Comparison of ENCODE assay signal across 21 cellular contexts in the genomic region with DNA sequence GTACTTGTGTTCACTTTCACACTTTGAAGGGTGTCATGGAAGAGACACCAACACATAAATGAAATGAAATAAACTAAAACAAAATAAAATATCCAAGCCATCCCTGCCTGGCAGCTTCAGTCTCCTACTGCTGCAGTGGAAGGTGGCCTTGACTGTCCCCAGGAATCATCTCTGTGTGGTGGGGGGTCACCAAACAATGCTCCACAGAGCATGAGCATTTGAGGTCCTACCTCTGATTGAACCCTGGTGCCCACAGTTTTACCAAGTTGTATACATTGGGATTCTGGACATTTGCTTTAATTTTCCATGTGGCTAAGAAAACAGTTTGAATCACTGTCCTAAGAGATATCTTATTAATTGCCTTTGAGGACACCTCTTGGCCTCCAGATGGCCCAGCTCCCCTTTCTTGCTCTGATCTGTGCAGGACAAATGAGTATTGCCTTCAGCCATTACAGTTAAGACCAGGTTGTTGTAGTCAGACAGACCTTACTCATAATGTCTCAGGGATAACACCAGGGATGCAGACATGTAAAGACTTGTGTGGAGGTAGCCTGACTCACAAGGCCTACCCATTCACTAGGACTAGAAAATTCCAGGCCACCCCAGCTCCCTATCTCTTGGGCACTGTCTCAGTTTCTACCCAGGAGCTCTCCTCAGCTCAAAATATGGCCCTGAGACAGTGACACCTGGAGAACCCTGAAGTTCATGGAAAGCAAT.
"Had no signal": no experiment of that assay in that cellular context is flagged by ENCODE, and none has a peak within 500 bp of the region (broad histone marks: within the 10 kb centered on the region; RNA-seq: fewer than 3 reads in every experiment).

No MANE protein-coding gene starts in this region.

- H3K27ac ChIP-seq: adrenal gland, ascending aorta, coronary artery, gastrocnemius medialis, testis, uterus had no signal

- H3K4me1 ChIP-seq: adrenal gland, ascending aorta, gastrocnemius medialis, testis, uterus had no signal

- H3K4me3 ChIP-seq: adrenal gland, ascending aorta, coronary artery, gastrocnemius medialis, mucosa of descending colon, testis, uterus had no signal

- H3K27me3 ChIP-seq: adrenal gland, ascending aorta, gastrocnemius medialis, testis, uterus had no signal

- DNase-seq: activated CD4-positive, alpha-beta T cell treated with anti-CD3 and anti-CD28 coated beads, Interleukin-2, amount 50 U/mL, for 1 hour; activated gamma-delta T cell treated with Interleukin-2 at 50 U/mL for 16 hours; activated T-cell treated with anti-CD3 and anti-CD28 coated beads, Interleukin-2, amount 50 U/mL, for 1 hour; cerebellar nuclear complex; gastrocnemius medialis; hippocampal formation; left cardiac atrium; mesenchymal stem cell; mucosa of descending colon; naive B cell; occipital lobe; posterior cingulate gyrus; small intestine; stimulated activated CD4-positive, alpha-beta T cell treated with anti-CD3 and anti-CD28 coated beads, Interleukin-15, amount 100 ng/mL, for 24 hours; stimulated activated naive B cell treated with anti-CD40 and anti-IgM and Interleukin-4, amounts not matched to agents 10 μg/mL and 1 μg/mL and 100 μg/mL, for 72 hours; testis; trophoblast cell; uterus had no signal

- H3K9me3 ChIP-seq: adrenal gland, ascending aorta, gastrocnemius medialis, mucosa of descending colon, testis, uterus had no signal

- H3K36me3 ChIP-seq: adrenal gland, ascending aorta, gastrocnemius medialis, uterus had no signal
